ENCODE assay signal across 1 cellular context in the genomic region with DNA sequence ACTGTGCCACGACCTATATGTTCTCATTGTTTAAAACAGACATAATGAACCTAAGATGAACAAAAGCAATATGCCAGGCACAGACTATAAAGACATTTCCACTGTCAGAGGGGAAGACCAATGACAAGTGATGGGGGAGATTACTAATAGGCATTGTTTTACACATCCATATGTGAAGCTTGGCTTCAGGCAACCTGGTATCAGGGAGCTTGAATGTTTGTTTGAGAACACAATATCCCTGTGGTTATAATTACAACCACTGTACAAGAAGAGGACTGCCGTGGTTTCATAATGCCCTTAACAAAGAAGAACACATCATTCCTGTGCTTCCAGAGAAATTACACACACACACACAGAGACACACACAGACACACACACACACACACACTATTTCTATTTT.
TF ChIP-seq lines count a peak whose summit lies in the region.

No MANE protein-coding gene starts in this region.

TF ChIP-seq in SK-N-SH treated with all-trans-retinoic acid at 6 μM for 48 hours, 23 proteins besides CTCF, POLR2A, EP300 and RAD21 (continued from another document):
- no peak for TF ChIP-seq CSRNP3 (CRISPR knock-in tag; IDR thresholded peaks at IDR 0.05)
- TF ChIP-seq ARNTL (CRISPR knock-in tag; IDR thresholded peaks at IDR 0.05; ENCODE audit: borderline replicate concordance, low read depth) = no peak
- no peak for TF ChIP-seq OSR1 (CRISPR knock-in tag; IDR thresholded peaks at IDR 0.05)
- no peak for TF ChIP-seq PPARA (CRISPR knock-in tag; IDR thresholded peaks at IDR 0.05; ENCODE audit: borderline replicate concordance)
- no peak for TF ChIP-seq ZNF8 (CRISPR knock-in tag; IDR thresholded peaks at IDR 0.05)
- no peak for TF ChIP-seq POU6F1 (CRISPR knock-in tag; IDR thresholded peaks at IDR 0.05; ENCODE audit: borderline replicate concordance, low read depth)
